In genomic region chr3:64163755-64164148, GRCh38 we compare ENCODE assay signal across 11 cellular contexts.
DNase-seq lines count a peak whose midpoint lies in the region; FAIRE-seq and TF ChIP-seq lines count a peak whose summit lies in the region.
"Had no signal": no experiment of that assay in that cellular context is flagged by ENCODE, and none has a peak within 500 bp of the region (broad histone marks: within the 10 kb centered on the region; RNA-seq: fewer than 3 reads in every experiment).

No MANE protein-coding gene starts in this region.

- intact Hi-C loops in thyroid gland (cut with DNase I), result no loop called here

- H3K36me3 Mint-ChIP-seq in CD8-positive, alpha-beta memory T cell, result no peaks in the 10 kb centered on the region

- no peaks in the 10 kb centered on the region for H3K36me3 ChIP-seq in thyroid gland
- H3K36me3 ChIP-seq in CD8-positive, alpha-beta memory T cell (ENCODE audit: insufficient read depth, low read length), result no peaks in the 10 kb centered on the region

- H3K4me1 Mint-ChIP-seq in CD8-positive, alpha-beta memory T cell, result no peaks in the 10 kb centered on the region

- DNase-seq in DMS153 (lab: John Stamatoyannopoulos, UW) (peak; percentile 60), DMS153 treated with DMSO at 0.1 percent for 48 hours (lab: John Stamatoyannopoulos, UW; ENCODE audit: unreplicated experiment) (no peak), NB4 (ENCODE audit: low read depth) (peak; percentile 17), thyroid gland (peak in 1 of 2 donors; percentile 21)
- no peak for DNase-seq in stimulated activated naive CD4-positive, alpha-beta T cell (lab: John Stamatoyannopoulos, UW)
- DNase-seq in activated CD4-positive, alpha-beta T cell treated with anti-CD3 and anti-CD28 coated beads for 1 hour, result no peak
- DNase-seq in CD8-positive, alpha-beta memory T cell, result no peak
- DNase-seq: retina had no signal

- no peak overlapping the region for H3K4me3 Mint-ChIP-seq in CD8-positive, alpha-beta memory T cell
- H3K4me3 Mint-ChIP-seq: T-helper 1 cell treated with Interleukin-12 subunit alpha and Interleukin-12 subunit beta and Interleukin-4 antibody, amounts not matched to agents 30 μg/mL and 1 μg/mL, for 36 hours had no signal

- H3K4me3 ChIP-seq in NB4 (ENCODE audit: low read depth, low read length) (no peak overlapping the region), thyroid gland (replicated peaks in 1 of 3) (no peak overlapping the region)
- no peak overlapping the region for H3K4me3 ChIP-seq in CD8-positive, alpha-beta memory T cell (ENCODE audit: low read length)

- H3K27me3 Mint-ChIP-seq in CD8-positive, alpha-beta memory T cell, result peaks cover 0 to 10% of the 10 kb centered on the region in 2 donors

- peak overlapping the region; percentile 62 to 85 (median 69) for H3K27ac ChIP-seq in thyroid gland
- H3K27ac ChIP-seq in CD8-positive, alpha-beta memory T cell (ENCODE audit: low read depth, low read length), result no peak overlapping the region

- H3K27ac Mint-ChIP-seq in CD8-positive, alpha-beta memory T cell, result no peak overlapping the region
- H3K27ac Mint-ChIP-seq: T-helper 1 cell treated with Interleukin-12 subunit alpha and Interleukin-12 subunit beta and Interleukin-4 antibody, amounts not matched to agents 30 μg/mL and 1 μg/mL, for 36 hours had no signal

- FAIRE-seq in endometrium (lab: Jason Lieb, UNC), result peak; percentile 61
- FAIRE-seq: A204.1 had no signal

- no peaks in the 10 kb centered on the region for H3K9me3 ChIP-seq in thyroid gland
- no peaks in the 10 kb centered on the region for H3K9me3 ChIP-seq in CD8-positive, alpha-beta memory T cell (ENCODE audit: low read length)

- no peak for TF ChIP-seq CTCF in NB4 (IDR thresholded peaks at IDR 0.05; ENCODE audit: low read depth, low read length)
- TF ChIP-seq CTCF in thyroid gland (IDR thresholded peaks at IDR 0.05), result no peak

- CTCF ChIA-PET in CD8-positive, alpha-beta memory T cell (lab: Charles Lee), result no interaction called here

- no peak for TF ChIP-seq POLR2A in NB4 (IDR thresholded peaks at IDR 0.05; ENCODE audit: extremely low read depth, insufficient read length)
- no peak for TF ChIP-seq POLR2A in thyroid gland (IDR thresholded peaks at IDR 0.05)

- H3K27me3 ChIP-seq in thyroid gland, result no peaks in the 10 kb centered on the region
- no peaks in the 10 kb centered on the region for H3K27me3 ChIP-seq in CD8-positive, alpha-beta memory T cell (ENCODE audit: insufficient read depth, low read length, poor library complexity, severe bottlenecking)

- peaks cover 63 to 70% of the 10 kb centered on the region in 2 donors for H3K4me1 ChIP-seq in thyroid gland
- no peaks in the 10 kb centered on the region for H3K4me1 ChIP-seq in CD8-positive, alpha-beta memory T cell (ENCODE audit: insufficient read depth, low read length)

- POLR2A ChIA-PET in CD8-positive, alpha-beta memory T cell (lab: Charles Lee), result no interaction called here

- H3K9me3 Mint-ChIP-seq in CD8-positive, alpha-beta memory T cell, result no peaks in the 10 kb centered on the region
- H3K9me3 Mint-ChIP-seq: T-helper 1 cell treated with Interleukin-12 subunit alpha and Interleukin-12 subunit beta and Interleukin-4 antibody, amounts not matched to agents 30 μg/mL and 1 μg/mL, for 36 hours had no signal

- WGBS in thyroid gland, 2 donors, result 42 to 60% methylated on average over 4 of the region's 4 CpGs

Comparison
In these comparisons a context has a peak if more than half of its experiments do, and no peak if none do; other contexts are left out.
1. DNase-seq: peak in DMS153 (single experiment) and NB4 (single experiment); none in DMS153 treated with DMSO at 0.1 percent for 48 hours (single experiment), stimulated activated naive CD4-positive, alpha-beta T cell (0 of 6), activated CD4-positive, alpha-beta T cell treated with anti-CD3 and anti-CD28 coated beads for 1 hour (single experiment) and CD8-positive, alpha-beta memory T cell (0 of 5).